22 cellular contexts compared by ENCODE assay signal in the genomic region with DNA sequence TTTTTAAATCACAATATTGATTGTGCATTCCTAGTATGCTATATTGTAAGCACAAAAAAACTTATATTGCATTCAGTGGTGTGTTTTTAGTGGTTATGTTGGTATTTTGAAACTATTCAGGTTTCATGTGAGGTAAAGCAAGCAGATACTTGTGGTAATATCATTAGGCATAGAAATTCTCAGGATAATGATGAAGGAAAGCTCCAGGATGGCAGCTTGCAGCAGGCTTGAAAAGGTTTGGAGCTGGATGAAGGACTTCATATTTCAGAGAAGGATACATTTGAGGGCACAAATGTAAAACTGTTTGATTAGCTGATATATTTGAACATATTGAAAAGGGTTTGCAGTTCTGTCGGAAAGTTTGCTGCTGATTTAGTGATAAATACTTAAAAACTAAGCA. TPM values are rescaled to one million over a fixed set of nuclear protein-coding genes. Genes with fewer than 3 reads are reported as not detected.
A peak's percentile ranks its signal among the peaks of the same experiment; 100 is the strongest.
DNase-seq lines count a peak whose midpoint lies in the region; ATAC-seq and TF ChIP-seq lines count a peak whose summit lies in the region.
"Had no signal": no experiment of that assay in that cellular context is flagged by ENCODE, and none has a peak within 500 bp of the region (broad histone marks: within the 10 kb centered on the region; RNA-seq: fewer than 3 reads in every experiment).

No MANE protein-coding gene starts in this region.

- H3K4me1 ChIP-seq in hepatocyte (ENCODE audit: insufficient read depth), result peaks cover 14% of the 10 kb centered on the region

- H3K27ac ChIP-seq in VCaP (peak overlapping the region; percentile 85), hepatocyte (peak overlapping the region; percentile 23)
- H3K27ac ChIP-seq: epithelial cell of prostate, RWPE1, skin epidermis, tibial artery had no signal

- H3K79me2 ChIP-seq in hepatocyte, result peaks cover 100% of the 10 kb centered on the region

- H3K27me3 ChIP-seq in hepatocyte, result no peaks in the 10 kb centered on the region
- H3K27me3 ChIP-seq: tibial artery had no signal

- H3K4me2 ChIP-seq in hepatocyte, result peak overlapping the region; percentile 45

- peak; percentile 12 for DNase-seq in NCI-H82 (lab: John Stamatoyannopoulos, UW)
- DNase-seq in NCI-H82 treated with DMSO at 0.1 percent for 48 hours (lab: John Stamatoyannopoulos, UW; ENCODE audit: unreplicated experiment), result no peak
- DNase-seq in hepatocyte (ENCODE audit: low spot score), result no peak
- peak; percentile 5 for DNase-seq in superior temporal gyrus (ENCODE audit: extremely low spot score)
- no peak for DNase-seq in GDM1 (lab: John Stamatoyannopoulos, UW)
- DNase-seq in SW480 (ENCODE audit: low spot score), result no peak
- DNase-seq: activated CD4-positive, alpha-beta memory T cell treated with anti-CD3 and anti-CD28 coated beads, Interleukin-2, amount 10 ng/mL, durations not matched to agents 7 days and 5 days; activated CD4-positive, CD25-positive, alpha-beta regulatory T cell treated with anti-CD3 and anti-CD28 coated beads, Interleukin-2, amount 50 U/mL, for 72 hours; effector CD4-positive, alpha-beta T cell; GOT3; Kasumi-1; naive B cell; NCI-H1694; nucleus accumbens; stimulated activated CD8-positive, alpha-beta memory T cell treated with anti-CD3 and anti-CD28 coated beads, Interleukin-4, amount 100 ng/mL, for 48 hours; stimulated activated naive CD8-positive, alpha-beta T cell treated with anti-CD3 and anti-CD28 coated beads, Interleukin-15, amount 100 ng/mL, for 72 hours; tibial artery had no signal

- ATAC-seq in HG03108 (IDR thresholded peaks at IDR 0.05; ENCODE audit: unreplicated experiment), result no peak

- H3K9me2 ChIP-seq in hepatocyte (replicated peaks; ENCODE audit: insufficient read depth), result no peaks in the 10 kb centered on the region

- TF ChIP-seq CTCF in VCaP (conservative IDR thresholded peaks at IDR 0.05) (no peak), hepatocyte (IDR thresholded peaks at IDR 0.05; ENCODE audit: poor library complexity) (no peak)

- WGBS in hepatocyte (ENCODE audit: low lambda C conversion rate, missing lambda C conversion rate), result 79% methylated on average over 1 of the region's 1 CpG

- no peak overlapping the region for H3K4me3 ChIP-seq in hepatocyte
- H3K4me3 ChIP-seq: skin epidermis, tibial artery had no signal

- peaks cover 90% of the 10 kb centered on the region for H4K20me1 ChIP-seq in hepatocyte (ENCODE audit: insufficient read depth, poor library complexity, severe bottlenecking)

- H2AFZ ChIP-seq in hepatocyte, result no peak overlapping the region

- no peaks in the 10 kb centered on the region for H3K36me3 ChIP-seq in hepatocyte (replicated peaks; ENCODE audit: insufficient read depth, low read depth)
- H3K36me3 ChIP-seq: tibial artery had no signal

- H3K9me3 ChIP-seq in hepatocyte (ENCODE audit: low read depth), result no peaks in the 10 kb centered on the region
- H3K9me3 ChIP-seq: tibial artery had no signal

RNA-seq across cellular contexts. Expression of gene TRIM24, which starts 17.5 kb away (rescaled TPM):
- total RNA-seq in hepatocyte, result 63.1 and 64.1 TPM in 2 replicates
- 46.8 and 47.8 TPM in 2 replicates for polyA plus RNA-seq in hepatocyte

Comparison
In these comparisons a context has a peak if more than half of its experiments do, and no peak if none do; other contexts are left out.
1. DNase-seq: peak in NCI-H82 (single experiment) and superior temporal gyrus (single experiment); none in NCI-H82 treated with DMSO at 0.1 percent for 48 hours (single experiment), hepatocyte (single experiment), GDM1 (single experiment) and SW480 (single experiment).